ENCODE assay signal across 7 cellular contexts in the genomic region with DNA sequence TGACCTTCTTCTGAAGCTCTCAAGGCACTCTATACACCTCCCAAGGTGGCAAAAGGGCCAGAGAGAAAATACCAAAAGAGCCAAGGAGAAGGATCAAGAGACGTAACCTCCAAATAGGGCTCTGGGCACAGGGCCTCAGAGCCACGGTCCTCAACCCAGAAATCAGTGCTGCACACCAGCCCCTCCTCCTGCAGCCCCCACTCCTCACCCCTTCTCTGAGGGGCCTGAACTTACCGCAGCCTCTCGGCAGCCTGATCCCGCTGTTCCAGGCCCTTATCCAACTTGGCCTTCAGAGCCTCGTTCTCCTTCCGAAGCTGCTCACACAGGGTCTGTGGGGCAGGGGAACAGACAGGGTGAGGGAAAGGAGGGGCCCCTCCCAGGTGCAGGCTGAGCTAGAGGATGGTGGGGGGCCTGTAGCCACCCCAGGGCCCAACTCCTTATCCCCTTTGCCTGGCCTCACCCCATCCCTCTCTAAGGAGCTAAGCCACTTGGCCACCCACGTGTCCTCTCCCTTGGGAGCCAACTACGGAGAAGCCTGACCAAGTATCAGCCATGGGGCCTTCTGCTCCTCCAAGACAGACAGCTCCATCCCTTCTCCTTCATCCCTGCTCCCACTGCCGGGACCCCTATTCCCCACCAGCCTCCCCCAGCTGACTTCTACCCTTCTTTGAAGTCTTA. TPM values are rescaled to one million over a fixed set of nuclear protein-coding genes. Genes with fewer than 3 reads are reported as not detected.
A peak's percentile ranks its signal among the peaks of the same experiment; 100 is the strongest.
DNase-seq lines count a peak whose midpoint lies in the region; ATAC-seq, FAIRE-seq and TF ChIP-seq lines count a peak whose summit lies in the region.

No MANE protein-coding gene starts in this region.

- peaks cover 53% of the 10 kb centered on the region for H3K36me3 ChIP-seq in IMR-90 (ENCODE audit: control insufficient read depth, insufficient read depth, low read length)
- H3K36me3 ChIP-seq in spleen: peaks cover 0 to 99% (median 88%) of the 10 kb centered on the region in 6 donors
- H3K36me3 ChIP-seq in MM.1S (replicated peaks; ENCODE audit: insufficient read depth, low read length): peaks cover 3% of the 10 kb centered on the region

- peaks cover 10% of the 10 kb centered on the region; the same call in 1 of the 2 replicates for H3K79me2 ChIP-seq in MM.1S (ENCODE audit: low read length)

- H3K18ac ChIP-seq in IMR-90 (ENCODE audit: low read depth, low read length): no peak overlapping the region

- no peak overlapping the region for H4K5ac ChIP-seq in IMR-90 (ENCODE audit: low read depth, low read length)

- no peak overlapping the region for H3K4me2 ChIP-seq in IMR-90 (ENCODE audit: low read depth, low read length)
- no peak overlapping the region for H3K4me2 ChIP-seq in MM.1S (ENCODE audit: low read depth, low read length)

- no peak for TF ChIP-seq POLR2A in IMR-90 (IDR thresholded peaks at IDR 0.05; ENCODE audit: low read depth, low read length)
- TF ChIP-seq POLR2A in spleen (IDR thresholded peaks at IDR 0.05): no peak

- H3K9ac ChIP-seq in IMR-90 (ENCODE audit: low read depth, low read length): no peak overlapping the region
- H3K9ac ChIP-seq in MM.1S (ENCODE audit: low read length): no peak overlapping the region

- no peak overlapping the region for H2AK5ac ChIP-seq in IMR-90 (ENCODE audit: low read depth, low read length)

- H3F3A ChIP-seq in MM.1S (ENCODE audit: insufficient read depth, low read length): no peaks in the 10 kb centered on the region

- TF ChIP-seq CTCF in IMR-90 (conservative IDR thresholded peaks at IDR 0.05; ENCODE audit: low read depth, low read length) (no peak), spleen (IDR thresholded peaks at IDR 0.05 in 8 of 11, conservative IDR thresholded peaks at IDR 0.05 in 3 of 11) (peak in 1 of 11 experiments; percentile 8), MM.1S (IDR thresholded peaks at IDR 0.05; ENCODE audit: low read length) (no peak)

- H4K91ac ChIP-seq in IMR-90 (ENCODE audit: insufficient read depth, low read depth, low read length): no peak overlapping the region

- H3K27ac ChIP-seq in IMR-90 (ENCODE audit: insufficient read depth, low read length): no peak overlapping the region
- peak overlapping the region; percentile 12 to 95 (median 66) for H3K27ac ChIP-seq in spleen
- H3K27ac ChIP-seq in MM.1S (ENCODE audit: low read length): no peak overlapping the region

- no peak for DNase-seq in IMR-90
- no peak for DNase-seq in Right ventricle myocardium superior
- peak; percentile 67 for DNase-seq in spleen
- no peak for DNase-seq in urothelium cell line (ENCODE audit: low spot score)
- DNase-seq in MM.1S: no peak

- dilution Hi-C loops in IMR-90 (cut with HindIII; ENCODE audit: low sequenced_read_pairs, unreplicated experiment): no loop called here

- intact Hi-C loops in IMR-90 (cut with micrococcal nuclease) (loop anchor here (1.0 to 2.0 kb wide), 4 partner anchors 49 to 187 kb away; no protein-coding TSS in a partner anchor), Right ventricle myocardium superior (cut with DNase I) (loop anchor here (1.0 kb wide), 1 partner anchor 63 kb away; no protein-coding TSS in a partner anchor), spleen (cut with DNase I; ENCODE audit: low total_unique reads) (loop anchor here (5.0 kb wide), 1 partner anchor 65 kb away; no protein-coding TSS in a partner anchor)

- H3K14ac ChIP-seq in IMR-90 (replicated peaks; ENCODE audit: low read depth, low read length): no peak overlapping the region

- TF ChIP-seq RAD21 in IMR-90 (IDR thresholded peaks at IDR 0.05; ENCODE audit: low read length): no peak

- CTCF ChIA-PET in IMR-90 (lab: Yijun Ruan, JAX): interaction anchor here (0.6 to 4.0 kb wide), 18 partner anchors 8 to 114 kb away, joined by 3 to 61 read pairs (median 4); a partner anchor contains a TSS

- peak overlapping the region; percentile 16 for H2AFZ ChIP-seq in IMR-90 (replicated peaks; ENCODE audit: low read length, poor library complexity)
- no peak overlapping the region for H2AFZ ChIP-seq in MM.1S (ENCODE audit: low read length)

- FAIRE-seq in urothelium cell line (lab: Jason Lieb, UNC): no peak

- H3K4me1 ChIP-seq in IMR-90 (ENCODE audit: control insufficient read depth, insufficient read depth, low read length) (peaks cover 6% of the 10 kb centered on the region; the same call in 1 of the 2 replicates), spleen (peaks cover 5 to 83% (median 46%) of the 10 kb centered on the region in 6 donors), MM.1S (ENCODE audit: low read length) (no peaks in the 10 kb centered on the region)

- no peak overlapping the region for H4K8ac ChIP-seq in IMR-90 (ENCODE audit: low read depth in 2 of 2, low read length in 2 of 2)

- H2BK20ac ChIP-seq in IMR-90 (ENCODE audit: low read depth, low read length): no peak overlapping the region

- H3K9me2 ChIP-seq in MM.1S (replicated peaks; ENCODE audit: insufficient read depth, low read length): no peaks in the 10 kb centered on the region

- ATAC-seq in GM19438 (IDR thresholded peaks at IDR 0.05; ENCODE audit: low read depth, unreplicated experiment) (peak; percentile 6), IMR-90 (ENCODE audit: low read depth) (no peak), Right ventricle myocardium superior (ENCODE audit: poor library complexity) (peak; percentile 10), GM19035 (IDR thresholded peaks at IDR 0.05; ENCODE audit: unreplicated experiment) (no peak)

- no peak overlapping the region for H2BK120ac ChIP-seq in IMR-90 (ENCODE audit: low read depth, low read length)

- no TSS peak for BruUV-seq in IMR-90 (replicated peaks; lab: Mats Ljungman, UMichigan)

- POLR2A ChIA-PET in IMR-90 (lab: Charles Lee; ENCODE audit: unreplicated experiment): interaction anchor here (1.1 kb wide), 1 partner anchor 111 kb away, joined by 3 read pairs; no protein-coding TSS in a partner anchor

- no peak overlapping the region for H3K23ac ChIP-seq in IMR-90 (ENCODE audit: low read depth, low read length)

- H3K9me1 ChIP-seq in IMR-90 (ENCODE audit: insufficient read depth, low read length): peaks cover 3% of the 10 kb centered on the region

- WGBS in IMR-90 (ENCODE audit: extremely low coverage in 2 of 2, insufficient read length in 1 of 2), 2 experiments: 78% methylated on average over 1 of the region's 10 CpGs; no CpG with 5 or more reads in 1 of the 2 experiments
- 70 to 83% (median 71%) methylated on average over 9 to 10 of the region's 10 CpGs for WGBS in spleen, 5 donors

- H3K9me3 ChIP-seq in IMR-90 (ENCODE audit: control insufficient read depth, insufficient read depth, low read length) (no peaks in the 10 kb centered on the region), spleen (no peaks in the 10 kb centered on the region), MM.1S (replicated peaks; ENCODE audit: insufficient read depth, low read length) (no peaks in the 10 kb centered on the region)

- H4K20me1 ChIP-seq in IMR-90 (ENCODE audit: insufficient read depth, low read length) (peaks cover 10% of the 10 kb centered on the region), MM.1S (ENCODE audit: insufficient read depth, low read length) (no peaks in the 10 kb centered on the region)

- H3K4ac ChIP-seq in IMR-90 (ENCODE audit: low read depth, low read length): 0 out of 2 replicates have a peak overlapping the region, but pooled peaks have one; percentile 1

- no peak overlapping the region for H2BK15ac ChIP-seq in IMR-90 (ENCODE audit: low read depth, low read length)

- H3K27me3 ChIP-seq in IMR-90 (ENCODE audit: control insufficient read depth, insufficient read depth, low read length) (no peaks in the 10 kb centered on the region), spleen (replicated peaks in 1 of 7) (no peaks in the 10 kb centered on the region), MM.1S (replicated peaks; ENCODE audit: insufficient read depth, low read length) (no peaks in the 10 kb centered on the region)

- no peak overlapping the region for H3K56ac ChIP-seq in IMR-90 (ENCODE audit: extremely low read depth, insufficient read depth, low read length)

- peaks cover 11 to 50% of the 10 kb centered on the region in 2 experiments for H3K79me1 ChIP-seq in IMR-90 (ENCODE audit: low read depth in 1 of 2, low read length in 2 of 2)

- no peak overlapping the region for H2BK5ac ChIP-seq in IMR-90 (ENCODE audit: low read depth, low read length, poor library complexity, severe bottlenecking)

- no peak overlapping the region for H3K4me3 ChIP-seq in IMR-90 (ENCODE audit: insufficient read depth, low read depth, low read length)
- H3K4me3 ChIP-seq in spleen: no peak overlapping the region
- H3K4me3 ChIP-seq in MM.1S (ENCODE audit: low read length): no peak overlapping the region

- peak overlapping the region; percentile 46 for H2AK9ac ChIP-seq in IMR-90 (replicated peaks; ENCODE audit: low read depth, low read length, poor library complexity)

- in situ Hi-C loops in IMR-90 (cut with MboI; ENCODE audit: low sequenced_read_pairs): loop anchor here (5.0 kb wide), 1 partner anchor 65 kb away; no protein-coding TSS in a partner anchor

TF ChIP-seq in IMR-90, 13 proteins besides CTCF, POLR2A, EP300 and RAD21 (continues in another document):
- TF ChIP-seq CEBPB (IDR thresholded peaks at IDR 0.05; ENCODE audit: low read depth, low read length) (no peak), RCOR1 (IDR thresholded peaks at IDR 0.05; ENCODE audit: insufficient replicate concordance, low read length) (no peak), NFE2L2 (IDR thresholded peaks at IDR 0.05; ENCODE audit: low read depth, low read length) (no peak)
- TF ChIP-seq, protein P1, sequence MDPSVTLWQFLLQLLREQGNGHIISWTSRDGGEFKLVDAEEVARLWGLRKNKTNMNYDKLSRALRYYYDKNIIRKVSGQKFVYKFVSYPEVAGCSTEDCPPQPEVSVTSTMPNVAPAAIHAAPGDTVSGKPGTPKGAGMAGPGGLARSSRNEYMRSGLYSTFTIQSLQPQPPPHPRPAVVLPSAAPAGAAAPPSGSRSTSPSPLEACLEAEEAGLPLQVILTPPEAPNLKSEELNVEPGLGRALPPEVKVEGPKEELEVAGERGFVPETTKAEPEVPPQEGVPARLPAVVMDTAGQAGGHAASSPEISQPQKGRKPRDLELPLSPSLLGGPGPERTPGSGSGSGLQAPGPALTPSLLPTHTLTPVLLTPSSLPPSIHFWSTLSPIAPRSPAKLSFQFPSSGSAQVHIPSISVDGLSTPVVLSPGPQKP (IDR thresholded peaks at IDR 0.05; ENCODE audit: borderline replicate concordance, low read depth, low read length): no peak

RNA-seq across cellular contexts. Expression of a gene that starts 28.8 kb away (rescaled TPM):
- 88.0 and 92.8 TPM in 2 replicates for total RNA-seq in IMR-90 (2012; rRNA removed)
- polyA plus RNA-seq in IMR-90 (2012; rRNA removed): 63.8 and 67.1 TPM in 2 replicates
- 62.2 and 66.5 TPM in 2 replicates for polyA plus RNA-seq in IMR-90 (2012; cell fraction: cytosol; rRNA removed)
- 59.0 and 59.6 TPM in 2 replicates for polyA plus RNA-seq in IMR-90 (2012; cell fraction: nucleus; rRNA removed; ENCODE audit: low replicate concordance)
- 126 TPM for total RNA-seq in Right ventricle myocardium superior
- 100 to 1,000 TPM; 179 to 260 (median 218) TPM for total RNA-seq in spleen
- polyA plus RNA-seq in spleen: 100 to 1,000 TPM in 1 of 3 donors, 10 to 100 TPM in 2; 67.7 to 149 (median 95.9) TPM

RNA-seq across cellular contexts. Expression of a gene that starts 31.7 kb away (rescaled TPM):
- total RNA-seq in IMR-90 (2012; rRNA removed) (0.28 and 0.36 TPM in 2 replicates), Right ventricle myocardium superior (592 TPM), spleen (100 to 1,000 TPM in 6 of 7 donors, 10 to 100 TPM in 1; 78.7 to 886 (median 416) TPM)
- polyA plus RNA-seq in IMR-90 (2012; rRNA removed) (1.0 and 1.3 TPM in 2 replicates), spleen (100 to 1,000 TPM; 158 to 261 (median 256) TPM)
- 0.89 and 1.2 TPM in 2 replicates for polyA plus RNA-seq in IMR-90 (2012; cell fraction: cytosol; rRNA removed)
- polyA plus RNA-seq in IMR-90 (2012; cell fraction: nucleus; rRNA removed; ENCODE audit: low replicate concordance): 0.37 and 0.38 TPM in 2 replicates

Comparison
In these comparisons a context has a peak if more than half of its experiments do, and no peak if none do; other contexts are left out.
1. ATAC-seq: peak in GM19438 (single experiment) and Right ventricle myocardium superior (single experiment); none in IMR-90 (single experiment) and GM19035 (single experiment).
2. H3K27ac ChIP-seq: peak in spleen (8 of 8); none in IMR-90 (single experiment) and MM.1S (single experiment).
3. RNA of a gene that starts 31.7 kb away (total RNA-seq): 592 TPM in Right ventricle myocardium superior (single experiment) and 78.7 to 886 TPM in spleen; 0.28 to 0.36 TPM in IMR-90; every median in the first group is over 10 times any median in the second.